Comparison of ENCODE assay signal across 14 cellular contexts in the genomic region with DNA sequence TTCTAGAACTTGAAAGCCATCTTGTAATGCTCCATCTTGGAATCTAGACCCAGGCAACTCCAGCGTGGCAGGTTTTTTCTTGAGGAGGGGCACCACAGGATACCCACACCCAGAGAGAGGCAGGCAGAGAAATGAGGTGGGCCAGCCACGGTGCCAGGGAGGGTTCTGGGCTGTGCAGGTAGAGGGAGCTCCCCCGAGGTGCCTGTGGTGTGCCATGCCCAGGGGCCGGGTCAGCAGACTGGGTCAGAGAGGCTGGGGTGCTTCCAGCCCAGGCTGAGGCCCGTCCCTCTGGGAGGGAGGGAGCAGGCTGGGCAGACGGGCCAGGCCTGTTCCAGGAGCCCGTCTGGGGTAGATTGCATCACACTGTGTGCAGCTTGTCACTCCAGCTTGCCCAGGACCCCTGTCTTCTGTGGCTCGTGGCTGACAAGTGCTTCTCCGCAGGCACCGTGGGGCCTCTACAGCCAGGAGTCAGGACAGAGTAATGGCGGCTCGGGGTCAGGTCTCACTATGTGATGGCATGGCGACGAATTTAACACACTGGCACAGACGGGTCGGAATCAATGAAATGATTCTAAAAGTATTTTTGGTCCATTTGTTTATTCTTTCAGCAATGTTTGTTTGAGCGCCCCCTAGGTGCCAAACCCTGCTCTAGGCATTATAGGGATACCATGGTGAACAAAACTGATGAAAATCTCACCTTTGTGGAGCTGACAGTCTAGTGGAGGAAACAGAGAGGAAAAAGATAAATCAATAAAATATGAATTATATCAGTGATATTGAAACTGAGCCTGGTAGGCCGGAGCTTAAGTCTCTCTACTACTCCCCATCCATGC.
DNase-seq lines count a peak whose midpoint lies in the region; ATAC-seq and TF ChIP-seq lines count a peak whose summit lies in the region.
"Had no signal": no experiment of that assay in that cellular context is flagged by ENCODE, and none has a peak within 500 bp of the region (broad histone marks: within the 10 kb centered on the region; RNA-seq: fewer than 3 reads in every experiment).

No MANE protein-coding gene starts in this region.

- H4K20me1 ChIP-seq in H9 (ENCODE audit: control insufficient read depth, insufficient read depth, insufficient read length), result no peaks in the 10 kb centered on the region

- WGBS in H9 (ENCODE audit: extremely low coverage, insufficient read length, low lambda C conversion rate), result no CpG with 5 or more reads among the region's 18 CpGs

- H3K79me2 ChIP-seq in H9 (ENCODE audit: insufficient read depth, low read length), result no peaks in the 10 kb centered on the region

- H3K9me3 Mint-ChIP-seq in H9, result peaks cover under 1% of the 10 kb centered on the region in 2 experiments; a peak in 3 of 5 replicates
- H3K9me3 Mint-ChIP-seq in activated CD8-positive, alpha-beta T cell treated with anti-CD3 and anti-CD28 coated beads, Interleukin-2, amount 10 ng/mL, durations not matched to agents 7 days and 5 days (ENCODE audit: insufficient read depth), result peaks cover 10% of the 10 kb centered on the region
- H3K9me3 Mint-ChIP-seq in osteocyte (ENCODE audit: unreplicated experiment), result peaks cover 11% of the 10 kb centered on the region

- no peak overlapping the region for H3K23ac ChIP-seq in H9 (ENCODE audit: insufficient read length, low read depth, low read length)

- H3K56ac ChIP-seq in H9 (ENCODE audit: insufficient read length, low read depth, low read length), result no peak overlapping the region

- no peaks in the 10 kb centered on the region; the same call in 1 of the 2 replicates for H3K4me1 ChIP-seq in H9 (ENCODE audit: insufficient read depth, low read length)
- H3K4me1 ChIP-seq: psoas muscle, tibial artery had no signal

- peaks cover 7 to 21% (median 19%) of the 10 kb centered on the region in 3 experiments; a peak in 5 of 7 replicates for H3K36me3 Mint-ChIP-seq in H9 (ENCODE audit: insufficient read depth in 1 of 3, low read depth in 3 of 3)
- H3K36me3 Mint-ChIP-seq in activated CD8-positive, alpha-beta T cell treated with anti-CD3 and anti-CD28 coated beads, Interleukin-2, amount 10 ng/mL, durations not matched to agents 7 days and 5 days (ENCODE audit: low read depth), result peaks cover 15% of the 10 kb centered on the region
- H3K36me3 Mint-ChIP-seq in osteocyte (ENCODE audit: unreplicated experiment), result no peaks in the 10 kb centered on the region

- H4K91ac ChIP-seq in H9 (ENCODE audit: insufficient read length, low read depth, low read length), result no peak overlapping the region

- peaks cover 16 to 26% of the 10 kb centered on the region in 2 experiments for H3K4me1 Mint-ChIP-seq in H9
- H3K4me1 Mint-ChIP-seq in activated CD8-positive, alpha-beta T cell treated with anti-CD3 and anti-CD28 coated beads, Interleukin-2, amount 10 ng/mL, durations not matched to agents 7 days and 5 days (ENCODE audit: low read depth), result peaks cover 50% of the 10 kb centered on the region
- H3K4me1 Mint-ChIP-seq in osteocyte (ENCODE audit: unreplicated experiment), result no peaks in the 10 kb centered on the region

- H2BK5ac ChIP-seq in H9 (ENCODE audit: insufficient read length, low read length), result no peak overlapping the region

- H3K27me3 Mint-ChIP-seq in H9 (ENCODE audit: low read depth) (no peaks in the 10 kb centered on the region; the same call in 1 of the 2 replicates), osteocyte (ENCODE audit: unreplicated experiment) (peaks cover 22% of the 10 kb centered on the region)
- H3K27me3 Mint-ChIP-seq in activated CD8-positive, alpha-beta T cell treated with anti-CD3 and anti-CD28 coated beads, Interleukin-2, amount 10 ng/mL, durations not matched to agents 7 days and 5 days (ENCODE audit: low read depth), result no peaks in the 10 kb centered on the region

- H3K4me3 Mint-ChIP-seq in H9, result no peak overlapping the region
- H3K4me3 Mint-ChIP-seq in activated CD8-positive, alpha-beta T cell treated with anti-CD3 and anti-CD28 coated beads, Interleukin-2, amount 10 ng/mL, durations not matched to agents 7 days and 5 days, result peak overlapping the region; percentile 61
- no peak overlapping the region for H3K4me3 Mint-ChIP-seq in osteocyte (ENCODE audit: unreplicated experiment)

- no peak overlapping the region; the same call in 1 of the 2 replicates for H3K14ac ChIP-seq in H9 (ENCODE audit: insufficient read depth, low read length)

- TF ChIP-seq CTCF in H9 (conservative IDR thresholded peaks at IDR 0.05), result peak; percentile 81
- TF ChIP-seq CTCF in osteocyte (IDR thresholded peaks at IDR 0.05), result no peak

- H4K8ac ChIP-seq in H9 (replicated peaks; ENCODE audit: insufficient read length, low read depth, low read length), result no peak overlapping the region

- H3K4me2 ChIP-seq in H9 (ENCODE audit: insufficient read depth, insufficient read length, low read length), result no peak overlapping the region

- H2BK20ac ChIP-seq in H9 (ENCODE audit: low read depth, low read length, poor library complexity, severe bottlenecking), result no peak overlapping the region

- no peaks in the 10 kb centered on the region for H3K79me1 ChIP-seq in H9 (ENCODE audit: insufficient read depth, low read depth, low read length, poor library complexity, severe bottlenecking)

- no peak overlapping the region for H4K5ac ChIP-seq in H9 (ENCODE audit: insufficient read length, low read depth, low read length)

- H2BK120ac ChIP-seq in H9 (ENCODE audit: low read depth, low read length, poor library complexity, severe bottlenecking), result no peak overlapping the region

- DNase-seq in activated CD4-positive, alpha-beta T cell treated with anti-CD3 and anti-CD28 coated beads for 48 hours, result peak; percentile 40
- DNase-seq in activated CD4-positive, alpha-beta T cell treated with anti-CD3 and anti-CD28 coated beads for 4 hours, result no peak
- DNase-seq in H9 (no peak), osteocyte (ENCODE audit: extremely low spot score, unreplicated experiment) (peak; percentile 83), DMS153 treated with DMSO at 0.1 percent for 48 hours (lab: John Stamatoyannopoulos, UW; ENCODE audit: unreplicated experiment) (no peak), SHP77 (lab: John Stamatoyannopoulos, UW) (no peak)
- DNase-seq in activated CD8-positive, alpha-beta T cell treated with anti-CD3 and anti-CD28 coated beads, Interleukin-2, amount 10 ng/mL, durations not matched to agents 7 days and 5 days, result no peak
- DNase-seq: aorta, midbrain, NCI-H1105 treated with DMSO at 0.1 percent for 48 hours, NCI-H510A, psoas muscle, tibial artery had no signal

- no peak overlapping the region for H2AK5ac ChIP-seq in H9 (ENCODE audit: insufficient read length, low read length)

- H3K27ac Mint-ChIP-seq in H9 (peak overlapping the region; percentile 25 to 77 (median 29); a peak in 3 of 7 replicates), osteocyte (ENCODE audit: unreplicated experiment) (no peak overlapping the region)
- H3K27ac Mint-ChIP-seq in activated CD8-positive, alpha-beta T cell treated with anti-CD3 and anti-CD28 coated beads, Interleukin-2, amount 10 ng/mL, durations not matched to agents 7 days and 5 days, result peak overlapping the region; percentile 89

- H3K18ac ChIP-seq in H9 (ENCODE audit: insufficient read length, low read depth, low read length), result no peak overlapping the region

- no peak overlapping the region for H3T11ph ChIP-seq in H9 (ENCODE audit: low read length)

- no peaks in the 10 kb centered on the region for H3K23me2 ChIP-seq in H9 (ENCODE audit: insufficient read length, low read depth, low read length, poor library complexity, severe bottlenecking)

- CTCF ChIA-PET in activated CD8-positive, alpha-beta T cell treated with anti-CD3 and anti-CD28 coated beads, Interleukin-2, amount 10 ng/mL, durations not matched to agents 7 days and 5 days (lab: Charles Lee), result interaction anchor here (1.0 to 4.6 kb wide), 9 partner anchors 8 to 64 kb away, joined by 3 to 21 read pairs (median 5); no protein-coding TSS in a partner anchor

- H2BK15ac ChIP-seq in H9 (ENCODE audit: low read depth, low read length), result no peak overlapping the region

- H3K27me3 ChIP-seq in H9 (ENCODE audit: insufficient read depth, low read length), result no peaks in the 10 kb centered on the region

- no peak overlapping the region for H3K4ac ChIP-seq in H9 (ENCODE audit: low read depth, low read length)

- POLR2A ChIA-PET in activated CD8-positive, alpha-beta T cell treated with anti-CD3 and anti-CD28 coated beads, Interleukin-2, amount 10 ng/mL, durations not matched to agents 7 days and 5 days (lab: Charles Lee), result interaction anchor here (1.2 kb wide), 1 partner anchor 10 kb away, joined by 5 read pairs; no protein-coding TSS in a partner anchor

- H3K9ac ChIP-seq in H9 (ENCODE audit: extremely low read depth, insufficient read length, low read length), result no peak overlapping the region

- no peaks in the 10 kb centered on the region for H3K9me3 ChIP-seq in H9 (ENCODE audit: control insufficient read depth, low read depth, low read length)
- H3K9me3 ChIP-seq: psoas muscle, tibial artery had no signal

- no peak for ATAC-seq in activated CD8-positive, alpha-beta T cell treated with anti-CD3 and anti-CD28 coated beads, Interleukin-2, amount 10 ng/mL, durations not matched to agents 7 days and 5 days
- no peak for ATAC-seq in HG03159 (IDR thresholded peaks at IDR 0.05; ENCODE audit: unreplicated experiment)
- ATAC-seq: psoas muscle had no signal

- no peak overlapping the region for H3K27ac ChIP-seq in H9 (ENCODE audit: insufficient read length, low read depth, low read length)
- H3K27ac ChIP-seq: psoas muscle, tibial artery had no signal

- no peak overlapping the region for H2AFZ ChIP-seq in H9 (ENCODE audit: low read length)

- H2BK12ac ChIP-seq in H9 (ENCODE audit: insufficient read length, low read depth, low read length), result no peak overlapping the region

Comparison
In these comparisons a context has a peak if more than half of its experiments do, and no peak if none do; other contexts are left out.
1. DNase-seq: peak in activated CD4-positive, alpha-beta T cell treated with anti-CD3 and anti-CD28 coated beads for 48 hours (single experiment) and osteocyte (single experiment); none in activated CD4-positive, alpha-beta T cell treated with anti-CD3 and anti-CD28 coated beads for 4 hours (0 of 2), H9 (single experiment), activated CD8-positive, alpha-beta T cell treated with anti-CD3 and anti-CD28 coated beads, Interleukin-2, amount 10 ng/mL, durations not matched to agents 7 days and 5 days (single experiment), DMS153 treated with DMSO at 0.1 percent for 48 hours (single experiment) and SHP77 (0 of 2).